Comparison of ENCODE assay signal across 8 cellular contexts in the genomic region with DNA sequence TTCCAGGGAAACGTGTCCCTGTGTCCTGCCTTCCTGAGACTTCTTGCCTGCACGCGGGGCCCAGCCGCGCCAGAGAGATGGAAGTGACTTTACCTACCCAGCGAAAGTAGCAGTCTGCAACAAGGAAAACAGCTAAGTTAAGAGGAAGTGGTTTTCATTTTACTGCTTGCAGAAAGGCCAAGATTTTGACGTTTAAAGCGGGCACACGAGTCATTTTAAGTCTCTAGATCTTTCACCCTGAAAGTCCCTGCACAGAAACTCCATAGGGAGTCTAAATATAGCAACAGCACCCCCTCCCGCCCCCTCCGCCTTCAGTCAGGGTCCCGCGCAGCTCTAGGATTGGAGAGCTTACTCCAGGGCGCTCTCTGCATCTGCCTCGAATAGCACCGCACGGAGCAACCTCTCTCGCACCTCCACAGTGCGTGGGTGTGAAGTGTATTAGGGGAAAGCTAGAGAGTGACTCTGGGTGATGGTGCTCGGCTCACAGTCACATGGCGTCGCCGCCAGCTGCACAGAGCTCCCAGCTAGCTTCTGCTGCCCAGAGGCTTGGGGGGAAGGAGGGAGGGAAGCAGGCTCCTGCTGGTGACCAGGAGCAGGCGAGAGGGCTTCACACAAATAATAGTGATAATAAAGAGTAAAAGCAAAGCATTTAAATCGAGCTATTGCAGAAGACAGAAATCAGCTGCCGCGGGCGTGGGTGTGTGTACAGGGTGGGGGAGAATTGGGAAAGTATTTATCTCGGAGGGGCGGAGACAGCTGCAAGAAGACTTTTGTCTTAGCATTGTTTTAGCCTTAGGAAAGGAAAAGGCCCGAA.
DNase-seq lines count a peak whose midpoint lies in the region; ATAC-seq lines count a peak whose summit lies in the region.

No MANE protein-coding gene starts in this region.

- DNase-seq in AG20443 (ENCODE audit: low spot score) (peak; percentile 56), T follicular helper cell (ENCODE audit: low read depth) (peak; percentile 30), amniotic epithelial cell (ENCODE audit: low read depth) (peak; percentile 17), DMS79 (lab: John Stamatoyannopoulos, UW) (no peak)
- DNase-seq in stimulated activated CD4-positive, alpha-beta T cell treated with anti-CD3 and anti-CD28 coated beads, Interleukin-12 subunit alpha, Interleukin-12 subunit beta, amount 100 ng/mL, for 4 hours: peak; percentile 69

- ATAC-seq in GM19025 (IDR thresholded peaks at IDR 0.05; ENCODE audit: low read depth, unreplicated experiment): peak; percentile 62
- ATAC-seq in HG03139 (IDR thresholded peaks at IDR 0.05; ENCODE audit: unreplicated experiment): peak; percentile 56

- H3K4me3 ChIP-seq in iPS-11a (ENCODE audit: low read depth, low read length): peak overlapping the region; percentile 18
